14 cellular contexts compared by ENCODE assay signal in genomic region chr1:80534606-80535360, GRCh38.
DNase-seq lines count a peak whose midpoint lies in the region; ATAC-seq, FAIRE-seq and TF ChIP-seq lines count a peak whose summit lies in the region.
"Had no signal": no experiment of that assay in that cellular context is flagged by ENCODE, and none has a peak within 500 bp of the region (broad histone marks: within the 10 kb centered on the region; RNA-seq: fewer than 3 reads in every experiment).

No MANE protein-coding gene starts in this region.

- no peaks in the 10 kb centered on the region for H3K27me3 ChIP-seq in mammary epithelial cell (ENCODE audit: insufficient read depth, low read length)
- H3K27me3 ChIP-seq: tibial artery had no signal

- H3K4me2 ChIP-seq in mammary epithelial cell (ENCODE audit: insufficient read depth, low read depth, low read length): no peak overlapping the region

- H3K9me3 ChIP-seq in mammary epithelial cell (replicated peaks; ENCODE audit: insufficient read depth, low read length) (no peaks in the 10 kb centered on the region), kidney (ENCODE audit: control insufficient read depth in 1 of 2, low read length in 2 of 2) (no peaks in the 10 kb centered on the region)
- H3K9me3 ChIP-seq: tibial artery had no signal

- H3K4me3 ChIP-seq in mammary epithelial cell (replicated peaks in 1 of 3; ENCODE audit: insufficient read depth in 1 of 3, low read depth in 2 of 3, low read length in 3 of 3): no peak overlapping the region
- H3K4me3 ChIP-seq in kidney (ENCODE audit: low read length in 2 of 2): peak overlapping the region; percentile 12 to 56
- H3K4me3 ChIP-seq: tibial artery had no signal

- no peak overlapping the region for H3K27ac Mint-ChIP-seq in activated naive CD8-positive, alpha-beta T cell treated with anti-CD3 and anti-CD28 coated beads for 36 hours
- H3K27ac Mint-ChIP-seq: activated CD4-positive, alpha-beta T cell treated with anti-CD3 and anti-CD28 coated beads for 36 hours; activated T-cell treated with anti-CD3 and anti-CD28 coated beads, Interleukin-2, amount 50 U/mL, for 24 hours had no signal

- no peak overlapping the region for H3K4me3 Mint-ChIP-seq in activated naive CD8-positive, alpha-beta T cell treated with anti-CD3 and anti-CD28 coated beads for 36 hours
- H3K4me3 Mint-ChIP-seq: activated CD4-positive, alpha-beta T cell treated with anti-CD3 and anti-CD28 coated beads for 36 hours; activated T-cell treated with anti-CD3 and anti-CD28 coated beads, Interleukin-2, amount 50 U/mL, for 24 hours had no signal

- intact Hi-C loops in mammary epithelial cell (cut with micrococcal nuclease) (no loop called here), kidney (cut with DNase I) (no loop called here)

- H3K36me3 ChIP-seq in mammary epithelial cell (ENCODE audit: insufficient read depth, low read length) (no peaks in the 10 kb centered on the region), kidney (ENCODE audit: control insufficient read depth in 1 of 2, insufficient read depth in 2 of 2, low read length in 2 of 2) (no peaks in the 10 kb centered on the region)
- H3K36me3 ChIP-seq: tibial artery had no signal

- FAIRE-seq in kidney (lab: Jason Lieb, UNC): no peak
- FAIRE-seq: islet of Langerhans had no signal

- H3K36me3 Mint-ChIP-seq in activated naive CD8-positive, alpha-beta T cell treated with anti-CD3 and anti-CD28 coated beads for 36 hours: no peaks in the 10 kb centered on the region

- H3K9ac ChIP-seq in mammary epithelial cell (ENCODE audit: insufficient read depth, low read length) (no peak overlapping the region), kidney (ENCODE audit: low read length in 2 of 2) (no peak overlapping the region)

- no peak overlapping the region for H3K27ac ChIP-seq in mammary epithelial cell (ENCODE audit: insufficient read depth, low read depth, low read length)
- peak overlapping the region; percentile 35 for H3K27ac ChIP-seq in kidney (ENCODE audit: low read depth in 2 of 2, low read length in 2 of 2)
- H3K27ac ChIP-seq: tibial artery had no signal

- BruUV-seq in mammary epithelial cell (replicated peaks; lab: Mats Ljungman, UMichigan): no TSS peak

- ATAC-seq in HG03108 (IDR thresholded peaks at IDR 0.05; ENCODE audit: unreplicated experiment): no peak
- ATAC-seq: activated CD4-positive, alpha-beta T cell treated with anti-CD3 and anti-CD28 coated beads for 36 hours had no signal

- in situ Hi-C loops in mammary epithelial cell (cut with MboI; ENCODE audit: low sequenced_read_pairs in 2 of 2): no loop called here

- dilution Hi-C loops in mammary epithelial cell (cut with HindIII; ENCODE audit: low sequenced_read_pairs): no loop called here

- no peaks in the 10 kb centered on the region for H4K20me1 ChIP-seq in mammary epithelial cell (ENCODE audit: insufficient read depth, low read length)

- H3K9me3 Mint-ChIP-seq in activated naive CD8-positive, alpha-beta T cell treated with anti-CD3 and anti-CD28 coated beads for 36 hours: no peaks in the 10 kb centered on the region

- CTCF ChIA-PET in mammary epithelial cell (lab: Charles Lee; ENCODE audit: low non-redundant PET): no interaction called here

- TF ChIP-seq CTCF in mammary epithelial cell (conservative IDR thresholded peaks at IDR 0.05 in 1 of 2, IDR thresholded peaks at IDR 0.05 in 1 of 2; ENCODE audit: extremely low read depth in 1 of 2, insufficient read depth in 1 of 2, low read depth in 1 of 2, low read length in 2 of 2) (no peak), kidney (IDR thresholded peaks at IDR 0.05; ENCODE audit: borderline replicate concordance, extremely low read depth, insufficient read depth) (no peak)

- no peaks in the 10 kb centered on the region for H3K79me2 ChIP-seq in mammary epithelial cell (ENCODE audit: insufficient read depth, low read length)

- peaks cover 5% of the 10 kb centered on the region for H3K4me1 ChIP-seq in mammary epithelial cell (ENCODE audit: insufficient read depth, low read length)
- H3K4me1 ChIP-seq in kidney (ENCODE audit: control insufficient read depth in 1 of 2, insufficient read depth in 1 of 2, low read depth in 1 of 2, low read length in 2 of 2): peaks cover 0 to 11% of the 10 kb centered on the region in 2 donors

- 23% methylated on average over 2 of the region's 2 CpGs for WGBS in mammary epithelial cell (ENCODE audit: low coverage, missing lambda C conversion rate)

- H3K4me1 Mint-ChIP-seq in activated naive CD8-positive, alpha-beta T cell treated with anti-CD3 and anti-CD28 coated beads for 36 hours: peaks cover 3% of the 10 kb centered on the region

- DNase-seq in AG08395 (ENCODE audit: low spot score) (peak; percentile 14), HT1080 (ENCODE audit: low read depth) (peak; percentile 52), mammary epithelial cell (peak; percentile 22), kidney (no peak), NCI-H2227 treated with DMSO at 0.1 percent for 48 hours (lab: John Stamatoyannopoulos, UW) (no peak), foreskin melanocyte (no peak)
- no peak for DNase-seq in activated naive CD8-positive, alpha-beta T cell treated with anti-CD3 and anti-CD28 coated beads for 36 hours
- DNase-seq: activated CD4-positive, alpha-beta T cell treated with anti-CD3 and anti-CD28 coated beads for 36 hours; activated T-cell treated with anti-CD3 and anti-CD28 coated beads, Interleukin-2, amount 50 U/mL, for 24 hours; NCI-H2171 treated with DMSO at 0.1 percent for 48 hours; T-helper 1 cell; tibial artery had no signal

- no peaks in the 10 kb centered on the region for H3K27me3 Mint-ChIP-seq in activated naive CD8-positive, alpha-beta T cell treated with anti-CD3 and anti-CD28 coated beads for 36 hours
- H3K27me3 Mint-ChIP-seq: activated CD4-positive, alpha-beta T cell treated with anti-CD3 and anti-CD28 coated beads for 36 hours; activated T-cell treated with anti-CD3 and anti-CD28 coated beads, Interleukin-2, amount 50 U/mL, for 24 hours had no signal

- H2AFZ ChIP-seq in mammary epithelial cell (ENCODE audit: low read depth, low read length): no peak overlapping the region

Comparison
In these comparisons a context has a peak if more than half of its experiments do, and no peak if none do; other contexts are left out.
1. DNase-seq: peak in AG08395 (single experiment), HT1080 (single experiment) and mammary epithelial cell (single experiment); none in kidney (single experiment), NCI-H2227 treated with DMSO at 0.1 percent for 48 hours (single experiment), activated naive CD8-positive, alpha-beta T cell treated with anti-CD3 and anti-CD28 coated beads for 36 hours (single experiment) and foreskin melanocyte (single experiment).
2. H3K4me3 ChIP-seq: peak in kidney (2 of 2); none in mammary epithelial cell (0 of 3).